In genomic region chr11:17351510-17352176, GRCh38 we compare ENCODE assay signal across 8 cellular contexts. TPM values are rescaled to one million over a fixed set of nuclear protein-coding genes. Genes with fewer than 3 reads are reported as not detected.
A peak's percentile ranks its signal among the peaks of the same experiment; 100 is the strongest.
DNase-seq lines count a peak whose midpoint lies in the region; ATAC-seq and TF ChIP-seq lines count a peak whose summit lies in the region.

TSS of gene NCR3LG1 (plus strand) at chr11:17351800. CDS start at chr11:17351970, 170 bp downstream.

- H3K4me1 Mint-ChIP-seq in natural killer cell treated with Interleukin-12 subunit alpha and Interleukin-12 subunit beta and Interleukin-15 and Interleukin-18, amount 100 ng/mL, for 72 hours (ENCODE audit: low read depth in 2 of 2) = peaks cover 28 to 40% of the 10 kb centered on the region in 2 donors

- peak within 1 kb of the TSS; percentile 98 for H3K4me3 Mint-ChIP-seq in natural killer cell treated with Interleukin-12 subunit alpha and Interleukin-12 subunit beta and Interleukin-15 and Interleukin-18, amount 100 ng/mL, for 72 hours

- H3K27ac Mint-ChIP-seq in natural killer cell treated with Interleukin-12 subunit alpha and Interleukin-12 subunit beta and Interleukin-15 and Interleukin-18, amount 100 ng/mL, for 72 hours = peak within 1 kb of the TSS; percentile 63 to 83

- ATAC-seq in HG02852 (IDR thresholded peaks at IDR 0.05; ENCODE audit: unreplicated experiment) (peak; percentile 34), GM19351 (IDR thresholded peaks at IDR 0.05; ENCODE audit: unreplicated experiment) (no peak)
- ATAC-seq in natural killer cell treated with Interleukin-12 subunit alpha and Interleukin-12 subunit beta and Interleukin-15 and Interleukin-18, amount 100 ng/mL, for 72 hours = peak; percentile 76 to 87

- H3K36me3 Mint-ChIP-seq in natural killer cell treated with Interleukin-12 subunit alpha and Interleukin-12 subunit beta and Interleukin-15 and Interleukin-18, amount 100 ng/mL, for 72 hours = no peaks in the 10 kb centered on the region

- POLR2A ChIA-PET in BJ (lab: Charles Lee) = interaction anchor here (1.1 kb wide), 1 partner anchor 8 kb away, joined by 26 read pairs; no protein-coding TSS in a partner anchor

- CTCF ChIA-PET in BJ (lab: Yijun Ruan, JAX) = no interaction called here

- H3K27me3 ChIP-seq in BJ (ENCODE audit: control insufficient read depth, insufficient read depth, low read length) = no peaks in the 10 kb centered on the region

- DNase-seq in BJ (ENCODE audit: low read depth) (peak; percentile 5), fibroblast of the aortic adventitia (ENCODE audit: low read depth) (peak; percentile 72)
- peak; percentile 85 for DNase-seq in activated effector memory CD4-positive, alpha-beta T cell treated with anti-CD3 and anti-CD28 coated beads, Interleukin-2, amount 50 U/mL, for 16 hours
- DNase-seq in natural killer cell treated with Interleukin-12 subunit alpha and Interleukin-12 subunit beta and Interleukin-15 and Interleukin-18, amount 100 ng/mL, for 72 hours (ENCODE audit: low spot score) = peak; percentile 88
- DNase-seq in stimulated activated naive CD4-positive, alpha-beta T cell (lab: John Stamatoyannopoulos, UW) = peak; percentile 50 to 70 (median 62)

- H3K27me3 Mint-ChIP-seq in natural killer cell treated with Interleukin-12 subunit alpha and Interleukin-12 subunit beta and Interleukin-15 and Interleukin-18, amount 100 ng/mL, for 72 hours = peaks cover 0 to 3% of the 10 kb centered on the region in 2 donors

- TF ChIP-seq CTCF in BJ (IDR thresholded peaks at IDR 0.05; ENCODE audit: insufficient read depth, low read depth, low read length) (0 out of 2 replicates have a peak, but pooled peaks have one; percentile 5), fibroblast of the aortic adventitia (IDR thresholded peaks at IDR 0.05; ENCODE audit: insufficient read depth, low read length) (no peak)

- H3K4me3 ChIP-seq in BJ (ENCODE audit: low read depth, low read length) (peak within 1 kb of the TSS; percentile 53), fibroblast of the aortic adventitia (ENCODE audit: low read depth, low read length) (peak within 1 kb of the TSS; percentile 80)

- H3K36me3 ChIP-seq in BJ (ENCODE audit: control insufficient read depth, insufficient read depth, low read length) = no peaks in the 10 kb centered on the region

- H3K9me3 Mint-ChIP-seq in natural killer cell treated with Interleukin-12 subunit alpha and Interleukin-12 subunit beta and Interleukin-15 and Interleukin-18, amount 100 ng/mL, for 72 hours = no peaks in the 10 kb centered on the region

- TF ChIP-seq POLR2A in Raji (IDR thresholded peaks at IDR 0.05; ENCODE audit: insufficient read depth, low read depth, low read length) = peak; percentile 35; the same call in 1 of the 2 replicates

RNA-seq across cellular contexts. Expression of gene NCR3LG1, which starts in this region (rescaled TPM):
- 1.5 and 2.0 TPM in 2 replicates for polyA plus RNA-seq in BJ (2011; rRNA removed)
- polyA minus RNA-seq in BJ (2011; rRNA and poly(A)+ RNA removed) = 3.1 TPM in 2 replicates
- total RNA-seq in fibroblast of the aortic adventitia (ENCODE audit: low replicate concordance) = 4.6 and 11.7 TPM in 2 replicates
- 1 to 10 TPM in 1 of 2 donors, under 1 TPM in 1; 0.70 to 1.4 TPM for total RNA-seq in natural killer cell treated with Interleukin-12 subunit alpha and Interleukin-12 subunit beta and Interleukin-15 and Interleukin-18, amount 100 ng/mL, for 72 hours

Comparison
In these comparisons a context has a peak if more than half of its experiments do, and no peak if none do; other contexts are left out.
1. DNase-seq: peak in every context shown above with its lines; median percentile 88 in natural killer cell treated with Interleukin-12 subunit alpha and Interleukin-12 subunit beta and Interleukin-15 and Interleukin-18, amount 100 ng/mL, for 72 hours; 85 in activated effector memory CD4-positive, alpha-beta T cell treated with anti-CD3 and anti-CD28 coated beads, Interleukin-2, amount 50 U/mL, for 16 hours; 72 in fibroblast of the aortic adventitia; 62 in stimulated activated naive CD4-positive, alpha-beta T cell; 5 in BJ.